Comparison of ENCODE assay signal across 14 cellular contexts in genomic region chr17:40563371-40564052, GRCh38. TPM values are rescaled to one million over a fixed set of nuclear protein-coding genes. Genes with fewer than 3 reads are reported as not detected.
DNase-seq lines count a peak whose midpoint lies in the region; ATAC-seq, FAIRE-seq and TF ChIP-seq lines count a peak whose summit lies in the region.
"Had no signal": no experiment of that assay in that cellular context is flagged by ENCODE, and none has a peak within 500 bp of the region (broad histone marks: within the 10 kb centered on the region; RNA-seq: fewer than 3 reads in every experiment).

No MANE protein-coding gene starts in this region.

- POLR2A ChIA-PET in activated CD4-positive, alpha-beta memory T cell treated with anti-CD3 and anti-CD28 coated beads for 36 hours (lab: Charles Lee) = interaction anchor here (0.6 to 8.2 kb wide), 23 partner anchors 12 to 1126 kb away, joined by 3 to 169 read pairs (median 7); partner anchors contain the start of genes SMARCE1 and TOP2A

- peak; percentile 83 for FAIRE-seq in GM12891 (lab: Jason Lieb, UNC)

- H3K4me1 ChIP-seq in effector memory CD4-positive, alpha-beta T cell (ENCODE audit: control insufficient read depth, insufficient read depth, low read length, poor library complexity, severe bottlenecking) = peaks cover 70% of the 10 kb centered on the region

- peaks cover 67% of the 10 kb centered on the region for H3K36me3 Mint-ChIP-seq in activated CD4-positive, alpha-beta memory T cell treated with anti-CD3 and anti-CD28 coated beads for 36 hours

- H3K9me3 ChIP-seq in effector memory CD4-positive, alpha-beta T cell (ENCODE audit: control insufficient read depth, low read length) = no peaks in the 10 kb centered on the region
- H3K9me3 ChIP-seq: thoracic aorta had no signal

- peaks cover 11% of the 10 kb centered on the region for H3K36me3 ChIP-seq in effector memory CD4-positive, alpha-beta T cell (ENCODE audit: control insufficient read depth, insufficient read depth, low read length)
- H3K36me3 ChIP-seq: brain microvascular endothelial cell, thoracic aorta had no signal

- no peak for DNase-seq in GM12891 (ENCODE audit: insufficient read length, low spot score)
- DNase-seq in activated CD4-positive, alpha-beta memory T cell treated with anti-CD3 and anti-CD28 coated beads for 36 hours = peak; percentile 90
- DNase-seq in effector memory CD4-positive, alpha-beta T cell = no peak
- DNase-seq in stimulated activated CD8-positive, alpha-beta memory T cell treated with anti-CD3 and anti-CD28 coated beads, Interleukin-15, amount 100 ng/mL, for 48 hours (ENCODE audit: low read depth in 2 of 2) = peak; percentile 68 to 77
- DNase-seq in SKM-1 treated with dmso at 0.1 percent for 144 hours (lab: John Stamatoyannopoulos, UW; ENCODE audit: unreplicated experiment) = no peak
- DNase-seq in COR-L47 (lab: John Stamatoyannopoulos, UW) = no peak
- DNase-seq in epidermal melanocyte (ENCODE audit: insufficient read length, low spot score) = no peak
- DNase-seq: brain microvascular endothelial cell had no signal

- peak overlapping the region; percentile 87 for H3K4me3 ChIP-seq in effector memory CD4-positive, alpha-beta T cell (ENCODE audit: insufficient read depth, low read depth, low read length, poor library complexity, severe bottlenecking)
- H3K4me3 ChIP-seq: thoracic aorta had no signal

- H3K4me3 Mint-ChIP-seq in activated CD4-positive, alpha-beta memory T cell treated with anti-CD3 and anti-CD28 coated beads for 36 hours = peak overlapping the region; percentile 93
- H3K4me3 Mint-ChIP-seq: neural crest cell had no signal

- H3K27me3 ChIP-seq in effector memory CD4-positive, alpha-beta T cell (replicated peaks; ENCODE audit: control insufficient read depth, insufficient read depth, low read length, poor library complexity, severe bottlenecking) = no peaks in the 10 kb centered on the region
- H3K27me3 ChIP-seq: brain microvascular endothelial cell had no signal

- 0 out of 2 replicates have a peak, but pooled peaks have one; percentile 26 for TF ChIP-seq POLR2A in GM12891 (IDR thresholded peaks at IDR 0.05; ENCODE audit: low read depth, low read length)

- no peak for ATAC-seq in HG02798 (IDR thresholded peaks at IDR 0.05; ENCODE audit: poor library complexity, unreplicated experiment)

- H3K27ac Mint-ChIP-seq in activated CD4-positive, alpha-beta memory T cell treated with anti-CD3 and anti-CD28 coated beads for 36 hours = peak overlapping the region; percentile 96

- CTCF ChIA-PET in activated CD4-positive, alpha-beta memory T cell treated with anti-CD3 and anti-CD28 coated beads for 36 hours (lab: Charles Lee) = interaction anchor here (0.8 to 18.5 kb wide), 17 partner anchors 8 to 1126 kb away, joined by 3 to 392 read pairs (median 4); partner anchors contain the start of genes IGFBP4 and SMARCE1

- H3K27me3 Mint-ChIP-seq in activated CD4-positive, alpha-beta memory T cell treated with anti-CD3 and anti-CD28 coated beads for 36 hours = no peaks in the 10 kb centered on the region

- peaks cover 3% of the 10 kb centered on the region for H3K9me3 Mint-ChIP-seq in activated CD4-positive, alpha-beta memory T cell treated with anti-CD3 and anti-CD28 coated beads for 36 hours
- H3K9me3 Mint-ChIP-seq: neural crest cell had no signal

- intact Hi-C loops in activated CD4-positive, alpha-beta memory T cell treated with anti-CD3 and anti-CD28 coated beads for 36 hours (cut with micrococcal nuclease) = loop anchor here (2.0 to 5.0 kb wide), 3 partner anchors 13 to 1124 kb away; partner anchors contain the start of gene EIF1

- H3K27ac ChIP-seq in effector memory CD4-positive, alpha-beta T cell (ENCODE audit: insufficient read depth, low read length, poor library complexity, severe bottlenecking) = peak overlapping the region; percentile 99
- H3K27ac ChIP-seq: brain microvascular endothelial cell, KMS-11, thoracic aorta, VCaP had no signal

- H3K4me1 Mint-ChIP-seq in activated CD4-positive, alpha-beta memory T cell treated with anti-CD3 and anti-CD28 coated beads for 36 hours (ENCODE audit: low read depth) = peaks cover 70% of the 10 kb centered on the region

TF ChIP-seq in GM12891, 5 proteins besides CTCF, POLR2A, EP300 and RAD21:
- TF ChIP-seq POU2F2 (IDR thresholded peaks at IDR 0.05; ENCODE audit: low read depth, low read length) (peak; percentile 64; the same call in 1 of the 2 replicates), PAX5 (IDR thresholded peaks at IDR 0.05; ENCODE audit: insufficient read depth, low read length, severe bottlenecking) (no peak)

RNA-seq across cellular contexts. Expression of gene CCR7, which starts 1.8 kb away (rescaled TPM):
- 156 TPM for polyA plus RNA-seq in GM12891 (2012; ENCODE audit: low read depth, missing spikeins)
- total RNA-seq in activated CD4-positive, alpha-beta memory T cell treated with anti-CD3 and anti-CD28 coated beads for 36 hours = 100 to 1,000 TPM; 137 to 145 TPM
- total RNA-seq: RPMI7951, thoracic aorta had no signal

Comparison
In these comparisons a context has a peak if more than half of its experiments do, and no peak if none do; other contexts are left out.
1. DNase-seq: peak in activated CD4-positive, alpha-beta memory T cell treated with anti-CD3 and anti-CD28 coated beads for 36 hours (single experiment) and stimulated activated CD8-positive, alpha-beta memory T cell treated with anti-CD3 and anti-CD28 coated beads, Interleukin-15, amount 100 ng/mL, for 48 hours (2 of 2); none in GM12891 (single experiment), effector memory CD4-positive, alpha-beta T cell (0 of 3), SKM-1 treated with dmso at 0.1 percent for 144 hours (single experiment), COR-L47 (single experiment) and epidermal melanocyte (single experiment).